In the genomic region with DNA sequence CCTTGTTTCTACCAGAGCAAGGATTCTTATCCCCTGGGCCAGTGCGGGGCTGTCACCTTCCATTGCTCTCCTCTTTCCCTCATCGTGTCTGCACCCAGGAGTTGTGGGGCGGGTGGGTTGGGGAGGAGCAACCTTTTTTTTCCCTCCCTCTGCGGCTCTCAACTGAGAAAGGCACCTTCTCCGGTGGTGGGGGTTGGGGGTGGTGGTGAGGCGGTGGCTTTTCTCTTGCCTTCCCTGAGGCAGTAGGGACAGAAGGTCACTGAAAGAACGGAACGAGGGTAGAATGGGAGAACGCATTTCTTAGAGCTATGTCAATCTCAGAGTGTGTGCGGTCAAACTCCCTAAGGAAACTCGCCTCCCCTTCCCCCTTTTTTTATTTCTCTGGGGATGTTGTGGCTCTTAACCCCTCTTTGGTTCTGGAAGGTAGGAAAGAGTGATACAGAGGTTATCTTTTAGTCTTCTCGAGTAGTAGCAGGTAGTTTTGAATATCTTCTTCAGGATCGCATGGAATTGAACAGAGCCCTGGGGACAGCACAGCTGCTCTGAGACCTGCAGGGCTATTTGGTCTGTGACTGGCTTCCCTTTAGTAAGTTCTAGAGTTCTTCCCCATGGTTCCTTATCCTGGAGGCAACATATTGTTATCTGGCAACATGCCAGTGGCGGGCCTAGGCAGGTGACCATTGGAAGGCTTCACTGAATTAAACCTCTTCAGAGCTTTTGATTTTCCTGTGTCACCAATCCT, we compare ENCODE assay signal across 8 cellular contexts. TPM values are rescaled to one million over a fixed set of nuclear protein-coding genes. Genes with fewer than 3 reads are reported as not detected.
DNase-seq lines count a peak whose midpoint lies in the region; ATAC-seq and TF ChIP-seq lines count a peak whose summit lies in the region.

No MANE protein-coding gene starts in this region.

- H3K4me1 Mint-ChIP-seq in activated CD4-positive, alpha-beta T cell treated with anti-CD3 and anti-CD28 coated beads, Interleukin-2, amount 10 ng/mL, durations not matched to agents 24 days and 14 days, result peaks cover 49% of the 10 kb centered on the region

- no peaks in the 10 kb centered on the region for H3K9me3 Mint-ChIP-seq in activated CD4-positive, alpha-beta T cell treated with anti-CD3 and anti-CD28 coated beads, Interleukin-2, amount 10 ng/mL, durations not matched to agents 24 days and 14 days

- ATAC-seq in lower lobe of right lung, result peak in 1 of 2 donors; percentile 35

- H3K4me1 ChIP-seq in colonic mucosa (no peaks in the 10 kb centered on the region), lower lobe of right lung (peaks cover 59% of the 10 kb centered on the region)

- H3K27me3 ChIP-seq in colonic mucosa, result no peaks in the 10 kb centered on the region
- H3K27me3 ChIP-seq in lower lobe of right lung (ENCODE audit: low read depth), result no peaks in the 10 kb centered on the region

- intact Hi-C loops in activated CD4-positive, alpha-beta T cell treated with anti-CD3 and anti-CD28 coated beads, Interleukin-2, amount 10 ng/mL, durations not matched to agents 24 days and 14 days (cut with micrococcal nuclease), result no loop called here
- intact Hi-C loops in colonic mucosa (cut with DNase I) (no loop called here), lower lobe of right lung (cut with DNase I) (no loop called here)

- H3K4me3 Mint-ChIP-seq in activated CD4-positive, alpha-beta T cell treated with anti-CD3 and anti-CD28 coated beads, Interleukin-2, amount 10 ng/mL, durations not matched to agents 24 days and 14 days, result peak overlapping the region; percentile 91

- H3K36me3 Mint-ChIP-seq in activated CD4-positive, alpha-beta T cell treated with anti-CD3 and anti-CD28 coated beads, Interleukin-2, amount 10 ng/mL, durations not matched to agents 24 days and 14 days (ENCODE audit: low read depth), result peaks cover 19% of the 10 kb centered on the region

- H3K36me3 ChIP-seq in colonic mucosa (no peaks in the 10 kb centered on the region), lower lobe of right lung (no peaks in the 10 kb centered on the region)

- peak overlapping the region; percentile 97 for H3K27ac ChIP-seq in colonic mucosa
- H3K27ac ChIP-seq in lower lobe of right lung, result peak overlapping the region; percentile 96

- DNase-seq in NCI-H1092 treated with DMSO at 0.1 percent for 48 hours (lab: John Stamatoyannopoulos, UW), result peak; percentile 15
- DNase-seq in NCI-H1092 (lab: John Stamatoyannopoulos, UW), result no peak
- peak; percentile 45 for DNase-seq in NCI-H2171 treated with DMSO at 0.1 percent for 48 hours (lab: John Stamatoyannopoulos, UW)
- peak; percentile 80 for DNase-seq in activated CD4-positive, alpha-beta T cell treated with anti-CD3 and anti-CD28 coated beads, Interleukin-2, amount 10 ng/mL, durations not matched to agents 24 days and 14 days
- peak; percentile 68 for DNase-seq in colonic mucosa
- DNase-seq in lower lobe of right lung, result peak; percentile 47
- DNase-seq in stimulated activated CD4-positive, alpha-beta T cell treated with anti-CD3 and anti-CD28 coated beads, TNF-alpha, amount 100 ng/mL, for 48 hours (ENCODE audit: low read depth in 3 of 3), result peak; percentile 27 to 51 (median 33)
- DNase-seq in GOT3 (lab: John Stamatoyannopoulos, UW), result no peak

- peak overlapping the region; percentile 100 for H3K27ac Mint-ChIP-seq in activated CD4-positive, alpha-beta T cell treated with anti-CD3 and anti-CD28 coated beads, Interleukin-2, amount 10 ng/mL, durations not matched to agents 24 days and 14 days

- peaks cover 2% of the 10 kb centered on the region for H3K27me3 Mint-ChIP-seq in activated CD4-positive, alpha-beta T cell treated with anti-CD3 and anti-CD28 coated beads, Interleukin-2, amount 10 ng/mL, durations not matched to agents 24 days and 14 days

- TF ChIP-seq CTCF in colonic mucosa (IDR thresholded peaks at IDR 0.05), result no peak
- TF ChIP-seq CTCF in lower lobe of right lung (IDR thresholded peaks at IDR 0.05), result no peak

- H3K9me3 ChIP-seq in colonic mucosa (no peaks in the 10 kb centered on the region), lower lobe of right lung (no peaks in the 10 kb centered on the region)

- H3K9ac ChIP-seq in colonic mucosa (ENCODE audit: low read depth in 2 of 2, low read length in 2 of 2), result peak overlapping the region; percentile 95 to 98

- H3K4me3 ChIP-seq in colonic mucosa (peak overlapping the region; percentile 62), lower lobe of right lung (peak overlapping the region; percentile 74)

RNA-seq across cellular contexts. Expression of a gene that starts 1.0 kb away (rescaled TPM):
- total RNA-seq in activated CD4-positive, alpha-beta T cell treated with anti-CD3 and anti-CD28 coated beads, Interleukin-2, amount 10 ng/mL, durations not matched to agents 24 days and 14 days, result 187 and 190 TPM in 2 replicates
- 100 to 1,000 TPM; 306 to 328 TPM for total RNA-seq in colonic mucosa
- total RNA-seq in lower lobe of right lung, result 220 TPM

RNA-seq across cellular contexts. Expression of a gene that starts 55.3 kb away (rescaled TPM):
- 17.0 and 20.5 TPM in 2 replicates for total RNA-seq in activated CD4-positive, alpha-beta T cell treated with anti-CD3 and anti-CD28 coated beads, Interleukin-2, amount 10 ng/mL, durations not matched to agents 24 days and 14 days
- total RNA-seq in colonic mucosa (10 to 100 TPM; 15.2 to 22.7 TPM), lower lobe of right lung (32.3 TPM)

Comparison
In these comparisons a context has a peak if more than half of its experiments do, and no peak if none do; other contexts are left out.
1. DNase-seq: peak in NCI-H1092 treated with DMSO at 0.1 percent for 48 hours (single experiment), NCI-H2171 treated with DMSO at 0.1 percent for 48 hours (single experiment), activated CD4-positive, alpha-beta T cell treated with anti-CD3 and anti-CD28 coated beads, Interleukin-2, amount 10 ng/mL, durations not matched to agents 24 days and 14 days (single experiment), colonic mucosa (single experiment), lower lobe of right lung (single experiment) and stimulated activated CD4-positive, alpha-beta T cell treated with anti-CD3 and anti-CD28 coated beads, TNF-alpha, amount 100 ng/mL, for 48 hours (3 of 3); none in NCI-H1092 (single experiment) and GOT3 (single experiment).